ENCODE assay signal across 19 cellular contexts in genomic region chr3:140501054-140501769, GRCh38.
DNase-seq lines count a peak whose midpoint lies in the region; ATAC-seq and TF ChIP-seq lines count a peak whose summit lies in the region.
"Had no signal": no experiment of that assay in that cellular context is flagged by ENCODE, and none has a peak within 500 bp of the region (broad histone marks: within the 10 kb centered on the region; RNA-seq: fewer than 3 reads in every experiment).

No MANE protein-coding gene starts in this region.

- CTCF ChIA-PET in BJ (lab: Yijun Ruan, JAX) = interaction anchor here (1.6 kb wide), 1 partner anchor 373 kb away, joined by 9 read pairs; no protein-coding TSS in a partner anchor

- 55 to 62% methylated on average over 5 of the region's 5 CpGs for WGBS in body of pancreas, 2 donors
- no CpG with 5 or more reads among the region's 5 CpGs for WGBS in mesendoderm (ENCODE audit: extremely low coverage, insufficient coverage, low lambda C conversion rate)
- WGBS in transverse colon (ENCODE audit: low coverage in 1 of 2), 2 donors = 65 to 89% methylated on average over 2 to 5 of the region's 5 CpGs

- no peaks in the 10 kb centered on the region for H3K79me1 ChIP-seq in mesendoderm (ENCODE audit: low read length)

- no peak overlapping the region for H3K23ac ChIP-seq in mesendoderm (ENCODE audit: low read length)

- H3K4me1 ChIP-seq in body of pancreas = peaks cover 18% of the 10 kb centered on the region
- H3K4me1 ChIP-seq in mesendoderm (ENCODE audit: control insufficient read depth, low read depth, low read length) = no peaks in the 10 kb centered on the region
- no peaks in the 10 kb centered on the region for H3K4me1 ChIP-seq in SJCRH30
- no peaks in the 10 kb centered on the region for H3K4me1 ChIP-seq in transverse colon
- H3K4me1 ChIP-seq: foreskin keratinocyte, psoas muscle had no signal

- in situ Hi-C loops in transverse colon (cut with MboI; ENCODE audit: low pct_ligation_motif_present in 1 of 4, low pct_unique_long_range_greater_than_20kb in 1 of 4, low sequenced_read_pairs in 3 of 4) = no loop called here

- no peak for TF ChIP-seq CTCF in BJ (IDR thresholded peaks at IDR 0.05; ENCODE audit: insufficient read depth, low read depth, low read length)
- no peak for TF ChIP-seq CTCF in body of pancreas (IDR thresholded peaks at IDR 0.05)
- TF ChIP-seq CTCF in transverse colon (IDR thresholded peaks at IDR 0.05) = no peak

- ATAC-seq in body of pancreas (peak; percentile 76), HG03159 (IDR thresholded peaks at IDR 0.05; ENCODE audit: unreplicated experiment) (no peak)
- ATAC-seq: foreskin keratinocyte had no signal

- H3K27ac ChIP-seq in body of pancreas = peak overlapping the region; percentile 0 to 72 (median 52)
- no peak overlapping the region for H3K27ac ChIP-seq in mesendoderm (ENCODE audit: low read depth, low read length)
- H3K27ac ChIP-seq in SJCRH30 = no peak overlapping the region
- no peak overlapping the region for H3K27ac ChIP-seq in transverse colon
- H3K27ac ChIP-seq: foreskin keratinocyte, psoas muscle had no signal

- H2AK5ac ChIP-seq in mesendoderm (ENCODE audit: low read length) = no peak overlapping the region

- H3K56ac ChIP-seq in mesendoderm (ENCODE audit: low read length) = no peak overlapping the region

- H2BK15ac ChIP-seq in mesendoderm (replicated peaks; ENCODE audit: low read depth) = no peak overlapping the region

- TF ChIP-seq POLR2A in body of pancreas (IDR thresholded peaks at IDR 0.05) (no peak), transverse colon (IDR thresholded peaks at IDR 0.05) (no peak)

- peak; percentile 6 for DNase-seq in BJ (ENCODE audit: low read depth)
- DNase-seq in EH (ENCODE audit: low read depth) = peak; percentile 3
- DNase-seq in body of pancreas = peak; percentile 12 to 47 (median 27)
- peak; percentile 56 for DNase-seq in mesendoderm
- DNase-seq in SJCRH30 = no peak
- DNase-seq in NCI-H1694 treated with DMSO at 0.1 percent for 48 hours (lab: John Stamatoyannopoulos, UW) = no peak
- no peak for DNase-seq in transverse colon
- DNase-seq: activated CD4-positive, alpha-beta T cell treated with anti-CD3 and anti-CD28 coated beads, Interleukin-2, amount 10 ng/mL, durations not matched to agents 24 days and 14 days; activated effector memory CD4-positive, alpha-beta T cell treated with Interleukin-2 at 50 U/mL for 16 hours; H7; KBM-7; kidney; NCI-H1930; nephron progenitor cell; psoas muscle; stimulated activated CD4-positive, alpha-beta T cell treated with anti-CD3 and anti-CD28 coated beads, Interleukin-4, amount 100 ng/mL, for 24 hours; T-helper 1 cell had no signal

- POLR2A ChIA-PET in BJ (lab: Charles Lee) = no interaction called here

- H4K8ac ChIP-seq in mesendoderm (ENCODE audit: low read depth, low read length) = no peak overlapping the region

- H3K18ac ChIP-seq in mesendoderm (ENCODE audit: low read length) = no peak overlapping the region

- no peak overlapping the region for H3K4ac ChIP-seq in mesendoderm (ENCODE audit: low read depth, low read length)

- H3K9ac ChIP-seq in mesendoderm (ENCODE audit: low read length) = no peak overlapping the region

- H2BK5ac ChIP-seq in mesendoderm (ENCODE audit: low read length) = no peak overlapping the region

- no peak overlapping the region for H4K5ac ChIP-seq in mesendoderm (ENCODE audit: low read length)

- intact Hi-C loops in body of pancreas (cut with DNase I) (no loop called here), transverse colon (cut with DNase I; ENCODE audit: low total_unique reads) (no loop called here)

- H3K4me2 ChIP-seq in mesendoderm (ENCODE audit: low read length) = no peak overlapping the region

- H3K9me3 ChIP-seq in body of pancreas (no peaks in the 10 kb centered on the region), SJCRH30 (replicated peaks) (no peaks in the 10 kb centered on the region), transverse colon (no peaks in the 10 kb centered on the region)
- H3K9me3 ChIP-seq: psoas muscle had no signal

- H3K79me2 ChIP-seq in mesendoderm (ENCODE audit: control insufficient read depth, insufficient read depth, low read length) = no peaks in the 10 kb centered on the region

- H3K36me3 ChIP-seq in BJ (ENCODE audit: control insufficient read depth, insufficient read depth, low read length) (no peaks in the 10 kb centered on the region), body of pancreas (replicated peaks in 1 of 2; ENCODE audit: insufficient read depth in 1 of 2, low read depth in 2 of 2) (no peaks in the 10 kb centered on the region), mesendoderm (ENCODE audit: control insufficient read depth, insufficient read depth, low read length) (no peaks in the 10 kb centered on the region), SJCRH30 (no peaks in the 10 kb centered on the region), transverse colon (no peaks in the 10 kb centered on the region)

- no peak overlapping the region for H3K4me3 ChIP-seq in BJ (ENCODE audit: low read depth, low read length)
- H3K4me3 ChIP-seq in body of pancreas = no peak overlapping the region
- H3K4me3 ChIP-seq in mesendoderm (ENCODE audit: low read length) = no peak overlapping the region
- H3K4me3 ChIP-seq in SJCRH30 = no peak overlapping the region
- no peak overlapping the region for H3K4me3 ChIP-seq in transverse colon
- H3K4me3 ChIP-seq: psoas muscle had no signal

- H2BK120ac ChIP-seq in mesendoderm (ENCODE audit: low read depth, low read length) = no peak overlapping the region

- H3K27me3 ChIP-seq in BJ (ENCODE audit: control insufficient read depth, insufficient read depth, low read length) (no peaks in the 10 kb centered on the region), body of pancreas (no peaks in the 10 kb centered on the region), mesendoderm (ENCODE audit: insufficient read depth, low read length, poor library complexity) (no peaks in the 10 kb centered on the region), SJCRH30 (no peaks in the 10 kb centered on the region), transverse colon (no peaks in the 10 kb centered on the region)
- H3K27me3 ChIP-seq: foreskin keratinocyte had no signal

- TF ChIP-seq EP300 in transverse colon (IDR thresholded peaks at IDR 0.05; ENCODE audit: low read depth) = no peak

Comparison
In these comparisons a context has a peak if more than half of its experiments do, and no peak if none do; other contexts are left out.
1. DNase-seq: peak in BJ (single experiment), EH (single experiment), body of pancreas (4 of 4) and mesendoderm (single experiment); none in SJCRH30 (0 of 2), NCI-H1694 treated with DMSO at 0.1 percent for 48 hours (single experiment) and transverse colon (single experiment).
2. H3K27ac ChIP-seq: peak in body of pancreas (4 of 4); none in mesendoderm (single experiment), SJCRH30 (single experiment) and transverse colon (0 of 4).